Comparison of ENCODE assay signal across 22 cellular contexts in the genomic region with DNA sequence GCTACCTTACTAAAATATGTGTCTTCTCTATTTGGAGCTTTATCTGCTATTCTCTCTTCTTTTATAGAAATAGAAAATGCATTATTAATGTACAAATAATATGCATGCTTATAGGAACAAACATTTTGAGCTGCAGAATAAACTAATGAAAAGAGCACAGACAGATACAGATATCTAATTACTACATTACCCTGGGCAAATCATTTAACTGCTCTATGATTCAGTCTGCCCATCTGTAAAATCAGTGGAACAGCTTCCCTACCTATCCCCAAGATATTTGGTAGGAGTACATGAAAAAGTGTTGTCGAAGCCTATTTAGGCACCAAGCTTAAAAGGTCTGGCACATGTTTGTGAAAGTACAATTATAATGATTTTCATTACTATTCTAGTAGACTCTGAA.
DNase-seq lines count a peak whose midpoint lies in the region; ATAC-seq and TF ChIP-seq lines count a peak whose summit lies in the region.
"Had no signal": no experiment of that assay in that cellular context is flagged by ENCODE, and none has a peak within 500 bp of the region (broad histone marks: within the 10 kb centered on the region; RNA-seq: fewer than 3 reads in every experiment).

No MANE protein-coding gene starts in this region.

- H3K79me2 ChIP-seq in SK-N-SH (ENCODE audit: insufficient read depth) (peaks cover 4% of the 10 kb centered on the region; the same call in 1 of the 2 replicates), neural progenitor cell (ENCODE audit: low read depth) (peaks cover 100% of the 10 kb centered on the region)

- no peak for ATAC-seq in SK-N-SH treated with all-trans-retinoic acid at 6 μM for 48 hours
- ATAC-seq: GM12878 had no signal

- no peak overlapping the region for H3K27ac Mint-ChIP-seq in neural progenitor cell
- H3K27ac Mint-ChIP-seq: CD14-positive monocyte; CD4-positive, alpha-beta memory T cell; CD4-positive, CD25-positive, alpha-beta regulatory T cell; CD8-positive, alpha-beta memory T cell had no signal

- no peak overlapping the region for H3K4me3 Mint-ChIP-seq in neural progenitor cell
- H3K4me3 Mint-ChIP-seq: CD14-positive monocyte; CD4-positive, alpha-beta memory T cell; CD4-positive, CD25-positive, alpha-beta regulatory T cell; CD8-positive, alpha-beta memory T cell had no signal

- peak; percentile 16; the same call in 1 of the 2 replicates for TF ChIP-seq RAD21 in SK-N-SH (IDR thresholded peaks at IDR 0.05; ENCODE audit: low read length)

- peaks cover 7% of the 10 kb centered on the region for H3K36me3 Mint-ChIP-seq in neural progenitor cell
- H3K36me3 Mint-ChIP-seq: CD14-positive monocyte; CD4-positive, alpha-beta memory T cell; CD4-positive, CD25-positive, alpha-beta regulatory T cell had no signal

- 43% methylated on average over 1 of the region's 1 CpG for WGBS in SK-N-SH (ENCODE audit: low lambda C conversion rate)

- H3F3A ChIP-seq in SK-N-SH (replicated peaks; ENCODE audit: insufficient read depth) (peaks cover 3% of the 10 kb centered on the region), neural progenitor cell (ENCODE audit: low read depth) (peaks cover 50% of the 10 kb centered on the region)

- H3K9me3 Mint-ChIP-seq in neural progenitor cell, result no peaks in the 10 kb centered on the region
- H3K9me3 Mint-ChIP-seq: CD8-positive, alpha-beta memory T cell had no signal

- peaks cover 11 to 36% of the 10 kb centered on the region in 2 experiments; a peak in 3 of 4 replicates for H3K4me1 ChIP-seq in SK-N-SH (ENCODE audit: control insufficient read depth in 1 of 2, insufficient read depth in 2 of 2, low read depth in 1 of 2, low read length in 1 of 2)
- peaks cover 82% of the 10 kb centered on the region for H3K4me1 ChIP-seq in neural progenitor cell

- H3K27ac ChIP-seq in SK-N-SH (ENCODE audit: low read depth in 2 of 2, low read length in 1 of 2) (peak overlapping the region in 1 of 2 experiments; percentile 97; a peak in 2 of 4 replicates), neural progenitor cell (peak overlapping the region; percentile 57)
- H3K27ac ChIP-seq: BLaER1 had no signal

- H3K4me2 ChIP-seq in SK-N-SH (no peak overlapping the region), neural progenitor cell (peak overlapping the region; percentile 41)
- H3K4me2 ChIP-seq: BLaER1 had no signal

- TF ChIP-seq CTCF in SK-N-SH (IDR thresholded peaks at IDR 0.05), result no peak
- TF ChIP-seq CTCF in neural progenitor cell (IDR thresholded peaks at IDR 0.05), result no peak

- POLR2A ChIA-PET in SK-N-SH (lab: Yijun Ruan, JAX), result no interaction called here

- H3K9me2 ChIP-seq in SK-N-SH, result no peaks in the 10 kb centered on the region

- H3K27me3 Mint-ChIP-seq in neural progenitor cell (ENCODE audit: insufficient read depth, low read depth), result no peaks in the 10 kb centered on the region
- H3K27me3 Mint-ChIP-seq: CD4-positive, CD25-positive, alpha-beta regulatory T cell had no signal

- H3K9ac ChIP-seq in SK-N-SH (no peak overlapping the region), neural progenitor cell (no peak overlapping the region)
- H3K9ac ChIP-seq: BLaER1 had no signal

- no peaks in the 10 kb centered on the region for H4K20me1 ChIP-seq in SK-N-SH (ENCODE audit: insufficient read depth)
- H4K20me1 ChIP-seq in neural progenitor cell (ENCODE audit: low read depth), result peaks cover 100% of the 10 kb centered on the region
- H4K20me1 ChIP-seq: BLaER1 had no signal

- no peaks in the 10 kb centered on the region for H3K36me3 ChIP-seq in SK-N-SH (replicated peaks in 1 of 2; ENCODE audit: control insufficient read depth in 1 of 2, insufficient read depth in 2 of 2, low read length in 1 of 2)
- H3K36me3 ChIP-seq in neural progenitor cell, result no peaks in the 10 kb centered on the region
- H3K36me3 ChIP-seq: BE2C, BLaER1 had no signal

- H3K4me3 ChIP-seq in SK-N-SH (ENCODE audit: low read depth in 2 of 2, low read length in 1 of 2) (no peak overlapping the region), neural progenitor cell (no peak overlapping the region)
- H3K4me3 ChIP-seq: BLaER1, GM12878 had no signal

- peak; percentile 19 for DNase-seq in DMS53 treated with DMSO at 0.1 percent for 48 hours (lab: John Stamatoyannopoulos, UW; ENCODE audit: unreplicated experiment)
- DNase-seq in DMS53 (lab: John Stamatoyannopoulos, UW), result no peak
- no peak for DNase-seq in SK-N-SH
- DNase-seq in neural progenitor cell (ENCODE audit: low spot score), result no peak
- DNase-seq in midbrain (lab: John Stamatoyannopoulos, UW), result no peak
- DNase-seq: 8988T; ACHN; BE2C; C1 segment of cervical spinal cord; CD4-positive, alpha-beta memory T cell; CD4-positive, CD25-positive, alpha-beta regulatory T cell; CD8-positive, alpha-beta memory T cell; COR-L47; DMS153; DMS79; DND-41; EL; GDM1 had no signal

- H3K9me3 ChIP-seq in SK-N-SH, result no peaks in the 10 kb centered on the region
- no peaks in the 10 kb centered on the region for H3K9me3 ChIP-seq in neural progenitor cell (ENCODE audit: low read depth)
- H3K9me3 ChIP-seq: BE2C, BLaER1 had no signal

- H2AFZ ChIP-seq in SK-N-SH (ENCODE audit: low read depth) (no peak overlapping the region), neural progenitor cell (replicated peaks) (no peak overlapping the region)

- CTCF ChIA-PET in SK-N-SH (lab: Yijun Ruan, JAX), result interaction anchor here (0.7 to 3.7 kb wide), 4 partner anchors 10 to 164 kb away, joined by 3 to 20 read pairs (median 7); no protein-coding TSS in a partner anchor

- H3K4me1 Mint-ChIP-seq in neural progenitor cell, result peaks cover 63% of the 10 kb centered on the region

- no peaks in the 10 kb centered on the region for H3K27me3 ChIP-seq in SK-N-SH (ENCODE audit: insufficient read depth)
- no peaks in the 10 kb centered on the region for H3K27me3 ChIP-seq in neural progenitor cell
- H3K27me3 ChIP-seq: BE2C, BLaER1 had no signal

- peak in 1 of 2 experiments; percentile 64; a peak in 2 of 4 replicates for TF ChIP-seq EP300 in SK-N-SH (IDR thresholded peaks at IDR 0.05; ENCODE audit: borderline replicate concordance in 1 of 2, low read depth in 1 of 2, low read length in 1 of 2)

TF ChIP-seq in SK-N-SH, 30 proteins besides CTCF, POLR2A, EP300 and RAD21 (continues in another document):
- peak; percentile 33; the same call in 1 of the 2 replicates for TF ChIP-seq GATA2 (CRISPR knock-in tag; IDR thresholded peaks at IDR 0.05)
- TF ChIP-seq EZH2phosphoT487 (IDR thresholded peaks at IDR 0.05; ENCODE audit: borderline replicate concordance, low read depth), result no peak
- TF ChIP-seq RXRA (IDR thresholded peaks at IDR 0.05; ENCODE audit: borderline replicate concordance, low read depth), result no peak
- TF ChIP-seq TCF12 (IDR thresholded peaks at IDR 0.05), result no peak
- TF ChIP-seq, protein P1, sequence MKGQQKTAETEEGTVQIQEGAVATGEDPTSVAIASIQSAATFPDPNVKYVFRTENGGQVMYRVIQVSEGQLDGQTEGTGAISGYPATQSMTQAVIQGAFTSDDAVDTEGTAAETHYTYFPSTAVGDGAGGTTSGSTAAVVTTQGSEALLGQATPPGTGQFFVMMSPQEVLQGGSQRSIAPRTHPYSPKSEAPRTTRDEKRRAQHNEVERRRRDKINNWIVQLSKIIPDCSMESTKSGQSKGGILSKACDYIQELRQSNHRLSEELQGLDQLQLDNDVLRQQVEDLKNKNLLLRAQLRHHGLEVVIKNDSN (IDR thresholded peaks at IDR 0.05; ENCODE audit: borderline replicate concordance, low read depth), result no peak
- TF ChIP-seq TAF1 (IDR thresholded peaks at IDR 0.05; ENCODE audit: borderline replicate concordance, low read depth, low read length), result no peak
- no peak for TF ChIP-seq MXI1 (IDR thresholded peaks at IDR 0.05; ENCODE audit: low read depth, low read length)
- TF ChIP-seq FOSL2 (IDR thresholded peaks at IDR 0.05; ENCODE audit: borderline replicate concordance, low read depth), result no peak
- no peak for TF ChIP-seq RFX5 (IDR thresholded peaks at IDR 0.05; ENCODE audit: low read length)
- TF ChIP-seq SIN3A (IDR thresholded peaks at IDR 0.05; ENCODE audit: borderline replicate concordance, low read depth, low read length), result no peak
- TF ChIP-seq FOXJ3 (CRISPR knock-in tag; IDR thresholded peaks at IDR 0.05), result no peak
- TF ChIP-seq ELF1 (IDR thresholded peaks at IDR 0.05), result no peak
- TF ChIP-seq GABPA (IDR thresholded peaks at IDR 0.05; ENCODE audit: low read depth), result no peak
- TF ChIP-seq SMC3 (IDR thresholded peaks at IDR 0.05; ENCODE audit: low read depth, low read length), result no peak
- peak; percentile 42 for TF ChIP-seq CHD2 (IDR thresholded peaks at IDR 0.05; ENCODE audit: low read length, partially characterized antibody)
- TF ChIP-seq FOXM1 (IDR thresholded peaks at IDR 0.05; ENCODE audit: low read depth), result no peak

TF ChIP-seq in SK-N-SH treated with all-trans-retinoic acid at 6 μM for 48 hours, 23 proteins besides CTCF, POLR2A, EP300 and RAD21 (continues in another document):
- TF ChIP-seq ZNF8 (CRISPR knock-in tag; IDR thresholded peaks at IDR 0.05) (no peak), ZFP3 (CRISPR knock-in tag; IDR thresholded peaks at IDR 0.05) (no peak)
- TF ChIP-seq, protein P2, sequence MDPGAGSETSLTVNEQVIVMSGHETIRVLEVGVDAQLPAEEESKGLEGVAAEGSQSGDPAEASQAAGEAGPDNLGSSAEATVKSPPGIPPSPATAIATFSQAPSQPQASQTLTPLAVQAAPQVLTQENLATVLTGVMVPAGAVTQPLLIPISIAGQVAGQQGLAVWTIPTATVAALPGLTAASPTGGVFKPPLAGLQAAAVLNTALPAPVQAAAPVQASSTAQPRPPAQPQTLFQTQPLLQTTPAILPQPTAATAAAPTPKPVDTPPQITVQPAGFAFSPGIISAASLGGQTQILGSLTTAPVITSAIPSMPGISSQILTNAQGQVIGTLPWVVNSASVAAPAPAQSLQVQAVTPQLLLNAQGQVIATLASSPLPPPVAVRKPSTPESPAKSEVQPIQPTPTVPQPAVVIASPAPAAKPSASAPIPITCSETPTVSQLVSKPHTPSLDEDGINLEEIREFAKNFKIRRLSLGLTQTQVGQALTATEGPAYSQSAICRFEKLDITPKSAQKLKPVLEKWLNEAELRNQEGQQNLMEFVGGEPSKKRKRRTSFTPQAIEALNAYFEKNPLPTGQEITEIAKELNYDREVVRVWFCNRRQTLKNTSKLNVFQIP (CRISPR knock-in tag; IDR thresholded peaks at IDR 0.05; ENCODE audit: borderline replicate concordance, low read depth), result no peak
- TF ChIP-seq, protein P3, sequence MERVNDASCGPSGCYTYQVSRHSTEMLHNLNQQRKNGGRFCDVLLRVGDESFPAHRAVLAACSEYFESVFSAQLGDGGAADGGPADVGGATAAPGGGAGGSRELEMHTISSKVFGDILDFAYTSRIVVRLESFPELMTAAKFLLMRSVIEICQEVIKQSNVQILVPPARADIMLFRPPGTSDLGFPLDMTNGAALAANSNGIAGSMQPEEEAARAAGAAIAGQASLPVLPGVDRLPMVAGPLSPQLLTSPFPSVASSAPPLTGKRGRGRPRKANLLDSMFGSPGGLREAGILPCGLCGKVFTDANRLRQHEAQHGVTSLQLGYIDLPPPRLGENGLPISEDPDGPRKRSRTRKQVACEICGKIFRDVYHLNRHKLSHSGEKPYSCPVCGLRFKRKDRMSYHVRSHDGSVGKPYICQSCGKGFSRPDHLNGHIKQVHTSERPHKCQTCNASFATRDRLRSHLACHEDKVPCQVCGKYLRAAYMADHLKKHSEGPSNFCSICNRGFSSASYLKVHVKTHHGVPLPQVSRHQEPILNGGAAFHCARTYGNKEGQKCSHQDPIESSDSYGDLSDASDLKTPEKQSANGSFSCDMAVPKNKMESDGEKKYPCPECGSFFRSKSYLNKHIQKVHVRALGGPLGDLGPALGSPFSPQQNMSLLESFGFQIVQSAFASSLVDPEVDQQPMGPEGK (CRISPR knock-in tag; IDR thresholded peaks at IDR 0.05; ENCODE audit: borderline replicate concordance), result no peak
